In genomic region chr3:111859974-111860859, GRCh38 we compare ENCODE assay signal across 8 cellular contexts. TPM values are rescaled to one million over a fixed set of nuclear protein-coding genes. Genes with fewer than 3 reads are reported as not detected.
DNase-seq lines count a peak whose midpoint lies in the region; ATAC-seq and TF ChIP-seq lines count a peak whose summit lies in the region.

No MANE protein-coding gene starts in this region.

- 5% methylated on average over 32 of the region's 35 CpGs for whole genome bisulfite sequencing in SK-N-SH (ENCODE audit: low lambda C conversion rate)
- no CpG with 5 or more reads among the region's 35 CpGs for WGBS in trophoblast cell (ENCODE audit: extremely low coverage, insufficient coverage, insufficient read length)

- H3K9ac ChIP-seq in SK-N-SH (peak overlapping the region; percentile 97), trophoblast cell (ENCODE audit: low read length) (peak overlapping the region; percentile 92)

- H3K4me2 ChIP-seq in SK-N-SH (peak overlapping the region; percentile 81), trophoblast cell (ENCODE audit: low read length) (peak overlapping the region; percentile 70)

- peak in 1 of 2 experiments; percentile 30; a peak in 1 of 4 replicates for TF ChIP-seq EP300 in SK-N-SH (IDR thresholded peaks at IDR 0.05; ENCODE audit: borderline replicate concordance in 1 of 2, low read depth in 1 of 2, low read length in 1 of 2)

- H4K8ac ChIP-seq in trophoblast cell (ENCODE audit: low read depth, low read length): peak overlapping the region; percentile 75

- H3K23ac ChIP-seq in trophoblast cell (ENCODE audit: low read length): no peak overlapping the region

- DNase-seq in GM04504 (ENCODE audit: low read depth) (peak; percentile 79), H7 (peak; percentile 69), LHCN-M2 (ENCODE audit: low read depth) (peak; percentile 91), SK-N-SH (peak; percentile 69), Right ventricle myocardium superior (peak; percentile 81), trophoblast cell (peak; percentile 98), ureter (ENCODE audit: low spot score) (peak; percentile 86)
- peak; percentile 59 for DNase-seq in activated naive CD8-positive, alpha-beta T cell treated with anti-CD3 and anti-CD28 coated beads, Interleukin-2, amount 10 ng/mL, durations not matched to agents 7 days and 5 days

- peak overlapping the region; percentile 87 for H4K91ac ChIP-seq in trophoblast cell (ENCODE audit: low read depth, low read length)

- H3K27ac ChIP-seq in SK-N-SH (ENCODE audit: low read depth in 2 of 2, low read length in 1 of 2): peak overlapping the region; percentile 64 to 98; a peak in 3 of 4 replicates
- peak overlapping the region; percentile 86 for H3K27ac ChIP-seq in trophoblast cell (ENCODE audit: low read depth, low read length)

- H3K9me3 ChIP-seq in SK-N-SH (no peaks in the 10 kb centered on the region), trophoblast cell (ENCODE audit: insufficient read depth, low read depth, low read length) (no peaks in the 10 kb centered on the region)

- H3K79me2 ChIP-seq in SK-N-SH (ENCODE audit: insufficient read depth) (peaks cover 71% of the 10 kb centered on the region), trophoblast cell (ENCODE audit: control insufficient read depth, insufficient read depth, low read length, poor library complexity) (peaks cover 12% of the 10 kb centered on the region)

- H3K4me3 ChIP-seq in H7 (ENCODE audit: insufficient read depth, low read depth, low read length) (peak overlapping the region; percentile 79), SK-N-SH (ENCODE audit: low read depth in 2 of 2, low read length in 1 of 2) (peak overlapping the region; percentile 82 to 84), trophoblast cell (ENCODE audit: low read depth, low read length) (peak overlapping the region; percentile 92)

- TF ChIP-seq CTCF in SK-N-SH (IDR thresholded peaks at IDR 0.05): peak; percentile 61

- POLR2A ChIA-PET in SK-N-SH (lab: Yijun Ruan, JAX): no interaction called here
- POLR2A ChIA-PET in activated naive CD8-positive, alpha-beta T cell treated with anti-CD3 and anti-CD28 coated beads, Interleukin-2, amount 10 ng/mL, durations not matched to agents 7 days and 5 days (lab: Charles Lee): interaction anchor here (0.5 to 1.4 kb wide), 5 partner anchors 119 to 244 kb away, joined by 3 to 7 read pairs (median 3); partner anchors contain the start of gene ABHD10

- H3K14ac ChIP-seq in trophoblast cell (ENCODE audit: low read length): peak overlapping the region; percentile 57

- CTCF ChIA-PET in SK-N-SH (lab: Yijun Ruan, JAX): interaction anchor here (0.6 to 4.1 kb wide), 16 partner anchors 10 to 1692 kb away, joined by 3 to 48 read pairs (median 4); no protein-coding TSS in a partner anchor

- H3K27ac Mint-ChIP-seq in activated naive CD8-positive, alpha-beta T cell treated with anti-CD3 and anti-CD28 coated beads, Interleukin-2, amount 10 ng/mL, durations not matched to agents 7 days and 5 days: peak overlapping the region; percentile 83

- H3K4me1 ChIP-seq in SK-N-SH (ENCODE audit: control insufficient read depth in 1 of 2, insufficient read depth in 2 of 2, low read depth in 1 of 2, low read length in 1 of 2) (peaks cover 7 to 21% of the 10 kb centered on the region in 2 experiments), trophoblast cell (ENCODE audit: control insufficient read depth in 1 of 2, insufficient read depth in 2 of 2, low read length in 2 of 2) (peaks cover 5 to 11% of the 10 kb centered on the region in 2 experiments)

- H4K12ac ChIP-seq in trophoblast cell (ENCODE audit: low read depth, low read length): peak overlapping the region; percentile 36

- H3K36me3 ChIP-seq in H7 (replicated peaks; ENCODE audit: control insufficient read depth, insufficient read depth, low read length): no peaks in the 10 kb centered on the region
- no peaks in the 10 kb centered on the region for H3K36me3 ChIP-seq in SK-N-SH (replicated peaks in 1 of 2; ENCODE audit: control insufficient read depth in 1 of 2, insufficient read depth in 2 of 2, low read length in 1 of 2)
- no peaks in the 10 kb centered on the region for H3K36me3 ChIP-seq in trophoblast cell (ENCODE audit: control insufficient read depth in 1 of 2, insufficient read depth in 2 of 2, low read length in 2 of 2)

- peaks cover 36% of the 10 kb centered on the region for H3F3A ChIP-seq in SK-N-SH (replicated peaks; ENCODE audit: insufficient read depth)

- H3K27me3 ChIP-seq in H7 (ENCODE audit: control insufficient read depth, insufficient read depth, low read length): peaks cover 3% of the 10 kb centered on the region; the same call in 1 of the 2 replicates
- H3K27me3 ChIP-seq in SK-N-SH (ENCODE audit: insufficient read depth): no peaks in the 10 kb centered on the region
- no peaks in the 10 kb centered on the region for H3K27me3 ChIP-seq in trophoblast cell (ENCODE audit: insufficient read depth, low read length)

- no peaks in the 10 kb centered on the region for H4K20me1 ChIP-seq in SK-N-SH (ENCODE audit: insufficient read depth)

- H3K27me3 Mint-ChIP-seq in activated naive CD8-positive, alpha-beta T cell treated with anti-CD3 and anti-CD28 coated beads, Interleukin-2, amount 10 ng/mL, durations not matched to agents 7 days and 5 days: peaks cover 35% of the 10 kb centered on the region

- peak; percentile 72 for ATAC-seq in activated naive CD8-positive, alpha-beta T cell treated with anti-CD3 and anti-CD28 coated beads, Interleukin-2, amount 10 ng/mL, durations not matched to agents 7 days and 5 days (ENCODE audit: low read depth)
- peak; percentile 76 for ATAC-seq in Right ventricle myocardium superior (ENCODE audit: poor library complexity)

- H2BK5ac ChIP-seq in trophoblast cell (ENCODE audit: low read depth, low read length, poor library complexity): peak overlapping the region; percentile 87

- H3K4me1 Mint-ChIP-seq in activated naive CD8-positive, alpha-beta T cell treated with anti-CD3 and anti-CD28 coated beads, Interleukin-2, amount 10 ng/mL, durations not matched to agents 7 days and 5 days: peaks cover 11% of the 10 kb centered on the region

- H3K4me3 Mint-ChIP-seq in activated naive CD8-positive, alpha-beta T cell treated with anti-CD3 and anti-CD28 coated beads, Interleukin-2, amount 10 ng/mL, durations not matched to agents 7 days and 5 days: peak overlapping the region; percentile 96

- peaks cover 12% of the 10 kb centered on the region for H3K79me1 ChIP-seq in trophoblast cell (ENCODE audit: low read length)

- peak overlapping the region; percentile 82 for H2BK12ac ChIP-seq in trophoblast cell (ENCODE audit: low read length)

- peak overlapping the region; percentile 50 for H2AFZ ChIP-seq in SK-N-SH (ENCODE audit: low read depth)
- peak overlapping the region; percentile 81 for H2AFZ ChIP-seq in trophoblast cell (ENCODE audit: insufficient read depth, low read length, poor library complexity)

- peak; percentile 56 for TF ChIP-seq RAD21 in SK-N-SH (IDR thresholded peaks at IDR 0.05; ENCODE audit: low read length)

- no peaks in the 10 kb centered on the region for H3K9me3 Mint-ChIP-seq in activated naive CD8-positive, alpha-beta T cell treated with anti-CD3 and anti-CD28 coated beads, Interleukin-2, amount 10 ng/mL, durations not matched to agents 7 days and 5 days

- no peaks in the 10 kb centered on the region for H3K9me2 ChIP-seq in SK-N-SH

- peak overlapping the region; percentile 86 for H3K18ac ChIP-seq in trophoblast cell (ENCODE audit: low read length)

- peak overlapping the region; percentile 68 for H3K4ac ChIP-seq in trophoblast cell (ENCODE audit: low read depth, low read length)

- intact Hi-C loops in Right ventricle myocardium superior (cut with DNase I): loop anchor here (5.0 to 10.0 kb wide), 4 partner anchors 55 to 138 kb away; no protein-coding TSS in a partner anchor

- H2BK120ac ChIP-seq in trophoblast cell (ENCODE audit: insufficient read depth, low read length, poor library complexity): peak overlapping the region; percentile 93

- H3K36me3 Mint-ChIP-seq in activated naive CD8-positive, alpha-beta T cell treated with anti-CD3 and anti-CD28 coated beads, Interleukin-2, amount 10 ng/mL, durations not matched to agents 7 days and 5 days: no peaks in the 10 kb centered on the region

- H2AK5ac ChIP-seq in trophoblast cell (ENCODE audit: low read length): no peak overlapping the region

TF ChIP-seq in SK-N-SH, 30 proteins besides CTCF, POLR2A, EP300 and RAD21 (continues in another document):
- TF ChIP-seq NRF1 (IDR thresholded peaks at IDR 0.05; ENCODE audit: low read depth, low read length): no peak
- no peak for TF ChIP-seq GABPA (IDR thresholded peaks at IDR 0.05; ENCODE audit: low read depth)
- no peak for TF ChIP-seq EZH2phosphoT487 (IDR thresholded peaks at IDR 0.05; ENCODE audit: borderline replicate concordance, low read depth)
- peak; percentile 74; the same call in 1 of the 2 replicates for TF ChIP-seq SIN3A (IDR thresholded peaks at IDR 0.05; ENCODE audit: borderline replicate concordance, low read depth, low read length)
- TF ChIP-seq IRF3 (IDR thresholded peaks at IDR 0.05; ENCODE audit: low read depth, low read length): no peak
- TF ChIP-seq JUND (IDR thresholded peaks at IDR 0.05): no peak
- TF ChIP-seq GATA2 (CRISPR knock-in tag; IDR thresholded peaks at IDR 0.05): no peak
- no peak for TF ChIP-seq RFX5 (IDR thresholded peaks at IDR 0.05; ENCODE audit: low read length)

RNA-seq across cellular contexts. Expression of gene PHLDB2, which starts 1.2 kb away (rescaled TPM):
- 39.6 and 43.3 TPM in 2 replicates for total RNA-seq in H7 (2014; rRNA removed; shearing (Covaris generic))
- 21.7 and 23.7 TPM in 2 replicates for total RNA-seq in LHCN-M2 (2014; rRNA removed)
- 10.2 TPM for polyA plus RNA-seq in LHCN-M2 (2012)
- 18.0 and 23.3 TPM in 2 replicates for polyA plus RNA-seq in SK-N-SH (2012; rRNA removed)
- 18.0 and 21.5 TPM in 2 replicates for polyA plus RNA-seq in SK-N-SH (2012; cell fraction: cytosol; rRNA removed)
- polyA plus RNA-seq in SK-N-SH (2012; cell fraction: nucleus; rRNA removed): 36.7 and 73.8 TPM in 2 replicates
- total RNA-seq in activated naive CD8-positive, alpha-beta T cell treated with anti-CD3 and anti-CD28 coated beads, Interleukin-2, amount 10 ng/mL, durations not matched to agents 7 days and 5 days: 1 to 10 TPM; 5.1 TPM
- 122 TPM for total RNA-seq in Right ventricle myocardium superior
- polyA plus RNA-seq in trophoblast cell (2013): 23.8 and 24.1 TPM in 2 replicates
- 95.1 TPM for total RNA-seq in ureter

Comparison
In these comparisons a context has a peak if more than half of its experiments do, and no peak if none do; other contexts are left out.
1. Peak in every context shown above with its lines: DNase-seq, ATAC-seq, H3K4me3 ChIP-seq and H3K27ac ChIP-seq.